In the genomic region with DNA sequence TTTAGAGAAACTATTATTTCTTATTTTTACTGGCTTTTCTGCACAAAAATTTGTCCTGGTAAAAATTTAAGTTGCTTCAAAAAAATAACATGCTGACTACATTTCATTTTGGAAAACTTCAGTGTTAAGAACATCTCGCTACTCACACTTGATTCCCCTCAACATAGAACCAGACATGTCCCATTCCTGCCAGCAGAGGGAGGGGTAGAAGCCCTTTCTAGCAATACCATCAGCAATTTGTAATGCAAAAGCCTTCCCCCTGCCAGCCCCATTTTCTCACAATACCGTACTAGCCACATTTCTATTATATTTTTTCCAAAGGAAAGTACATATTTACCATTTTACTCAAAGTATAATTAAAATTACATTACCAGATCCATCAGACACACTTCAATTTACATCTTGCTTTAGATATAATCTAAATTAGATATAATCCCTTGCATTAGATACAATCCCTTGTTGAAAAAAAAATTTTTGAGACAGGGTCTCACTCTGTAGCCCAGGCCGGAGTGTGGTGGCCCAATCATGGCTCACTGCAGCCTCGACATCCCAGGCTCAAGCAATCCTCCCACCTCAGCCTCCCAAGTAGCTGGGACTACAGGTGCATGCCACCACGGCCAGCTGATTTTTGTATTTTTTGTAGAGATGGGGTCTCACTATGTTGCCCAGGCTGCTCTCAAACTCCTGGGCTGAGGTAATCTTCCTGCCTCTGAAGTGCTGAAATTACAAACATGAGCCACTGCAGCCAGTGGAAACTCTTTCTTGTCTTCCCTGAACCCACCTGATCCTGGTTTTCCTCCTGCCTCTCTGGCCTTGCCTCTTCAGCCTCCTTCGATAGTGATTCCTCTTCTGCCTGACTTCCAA, we compare ENCODE assay signal across 8 cellular contexts. TPM values are rescaled to one million over a fixed set of nuclear protein-coding genes. Genes with fewer than 3 reads are reported as not detected.
DNase-seq lines count a peak whose midpoint lies in the region; ATAC-seq, FAIRE-seq and TF ChIP-seq lines count a peak whose summit lies in the region.

No MANE protein-coding gene starts in this region.

- no peaks in the 10 kb centered on the region for H4K20me1 ChIP-seq in HCT116 (ENCODE audit: insufficient read depth)

- CTCF ChIA-PET in HCT116 (lab: Charles Lee): interaction anchor here (0.7 to 1.0 kb wide), 2 partner anchors 14 to 249 kb away, joined by 3 to 6 read pairs; no protein-coding TSS in a partner anchor

- H3K4me1 ChIP-seq in HCT116 (ENCODE audit: control insufficient read depth in 1 of 2, insufficient read depth in 2 of 2, low read length in 2 of 2) (no peaks in the 10 kb centered on the region), small intestine (ENCODE audit: control insufficient read depth in 2 of 2, insufficient read depth in 1 of 2, low read depth in 1 of 2, low read length in 1 of 2) (no peaks in the 10 kb centered on the region)

- peak; percentile 24 to 27 for DNase-seq in activated T-cell treated with anti-CD3 and anti-CD28 coated beads, Interleukin-2, amount 50 U/mL, for 48 hours
- DNase-seq in activated T-cell treated with anti-CD3 and anti-CD28 coated beads for 4 hours: no peak
- peak; percentile 48 for DNase-seq in HCT116 (ENCODE audit: low read depth, low spot score)
- DNase-seq in NCI-H2196 (lab: John Stamatoyannopoulos, UW; ENCODE audit: unreplicated experiment): peak; percentile 24
- peak; percentile 31 for DNase-seq in activated naive CD4-positive, alpha-beta T cell treated with anti-CD3 and anti-CD28 coated beads, Interleukin-2, amount 50 U/mL, for 16 hours
- no peak for DNase-seq in left ventricle myocardium superior
- DNase-seq in small intestine: peak; percentile 49
- DNase-seq in DMS153 (lab: John Stamatoyannopoulos, UW): no peak

- H3K4me3 ChIP-seq in HCT116 (replicated peaks in 1 of 2; ENCODE audit: low read depth in 1 of 2, low read length in 2 of 2) (no peak overlapping the region), small intestine (ENCODE audit: low read depth in 1 of 2, low read length in 2 of 2) (no peak overlapping the region)

- peak; percentile 42 to 86 (median 83); a peak in 5 of 6 replicates for TF ChIP-seq CTCF in HCT116 (IDR thresholded peaks at IDR 0.05 in 2 of 3, conservative IDR thresholded peaks at IDR 0.05 in 1 of 3; ENCODE audit: borderline replicate concordance in 1 of 3, insufficient read depth in 1 of 3, low read depth in 2 of 3, low read length in 2 of 3)

- POLR2A ChIA-PET in HCT116 (lab: Charles Lee): no interaction called here

- FAIRE-seq in small intestine (lab: Jason Lieb, UNC): no peak

- H2AFZ ChIP-seq in HCT116 (ENCODE audit: low read depth, low read length, poor library complexity, severe bottlenecking): no peak overlapping the region

- no peaks in the 10 kb centered on the region for H3K27me3 ChIP-seq in HCT116 (ENCODE audit: insufficient read depth, low read length)
- H3K27me3 ChIP-seq in small intestine (ENCODE audit: control insufficient read depth in 2 of 2, insufficient read depth in 2 of 2, low read length in 2 of 2): no peaks in the 10 kb centered on the region

- no TSS peak for BruUV-seq in HCT116 (replicated peaks; lab: Mats Ljungman, UMichigan)

- peak; percentile 27 for TF ChIP-seq RAD21 in HCT116 (IDR thresholded peaks at IDR 0.05; ENCODE audit: low read depth)

- ATAC-seq in HCT116 (peak; percentile 90), left ventricle myocardium superior (peak; percentile 72)

- H3K9ac ChIP-seq in HCT116 (ENCODE audit: low read length): no peak overlapping the region

- TF ChIP-seq POLR2A in HCT116 (IDR thresholded peaks at IDR 0.05; ENCODE audit: borderline replicate concordance, extremely low read depth, insufficient read depth, insufficient read length): no peak

- H3K9me3 ChIP-seq in HCT116 (ENCODE audit: control insufficient read depth in 1 of 2, insufficient read depth in 1 of 2, low read depth in 1 of 2, low read length in 2 of 2): peaks cover 0 to 4% of the 10 kb centered on the region in 2 experiments; a peak in 2 of 4 replicates
- no peaks in the 10 kb centered on the region for H3K9me3 ChIP-seq in small intestine (ENCODE audit: control insufficient read depth, low read depth)

- no peak overlapping the region for H3K4me2 ChIP-seq in HCT116 (ENCODE audit: low read length)

- H3K27ac ChIP-seq in HCT116 (ENCODE audit: low read depth, low read length) (no peak overlapping the region), small intestine (ENCODE audit: low read depth in 1 of 2, low read length in 1 of 2) (no peak overlapping the region)

- intact Hi-C loops in HCT116 (cut with micrococcal nuclease) (no loop called here), left ventricle myocardium superior (cut with micrococcal nuclease) (no loop called here)

- no peaks in the 10 kb centered on the region for H3K79me2 ChIP-seq in HCT116 (ENCODE audit: insufficient read depth, low read length)

- WGBS in small intestine, 3 donors: 63 to 71% (median 69%) methylated on average over 6 of the region's 6 CpGs

- H3K9me2 ChIP-seq in HCT116 (ENCODE audit: insufficient read depth): no peaks in the 10 kb centered on the region

- H3K36me3 ChIP-seq in HCT116 (ENCODE audit: control insufficient read depth in 1 of 2, insufficient read depth in 2 of 2, low read length in 2 of 2) (no peaks in the 10 kb centered on the region), small intestine (ENCODE audit: control insufficient read depth in 2 of 2, insufficient read depth in 2 of 2, low read length in 2 of 2) (no peaks in the 10 kb centered on the region)

- RAD21 ChIA-PET in HCT116 (lab: Charles Lee; ENCODE audit: low non-redundant PET in 1 of 2, low total read pairs in 2 of 2, uncharacterized antibody in 2 of 2, unreplicated experiment in 2 of 2): no interaction called here

TF ChIP-seq in HCT116, 20 proteins besides CTCF, POLR2A, EP300 and RAD21:
- TF ChIP-seq EZH2 (IDR thresholded peaks at IDR 0.05): no peak
- no peak for TF ChIP-seq EGR1 (IDR thresholded peaks at IDR 0.05; ENCODE audit: low read depth)
- no peak for TF ChIP-seq JUND (IDR thresholded peaks at IDR 0.05)
- TF ChIP-seq SIN3A (IDR thresholded peaks at IDR 0.05; ENCODE audit: low read depth): no peak
- no peak for TF ChIP-seq ELF1 (IDR thresholded peaks at IDR 0.05; ENCODE audit: borderline replicate concordance, low read depth)
- TF ChIP-seq SP1 (IDR thresholded peaks at IDR 0.05; ENCODE audit: low read depth): no peak
- no peak for TF ChIP-seq ZFX (IDR thresholded peaks at IDR 0.05)
- no peak for TF ChIP-seq POLR2AphosphoS5 (IDR thresholded peaks at IDR 0.05; ENCODE audit: low read depth, low read length)
- TF ChIP-seq, protein P1, sequence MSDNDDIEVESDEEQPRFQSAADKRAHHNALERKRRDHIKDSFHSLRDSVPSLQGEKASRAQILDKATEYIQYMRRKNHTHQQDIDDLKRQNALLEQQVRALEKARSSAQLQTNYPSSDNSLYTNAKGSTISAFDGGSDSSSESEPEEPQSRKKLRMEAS (IDR thresholded peaks at IDR 0.05): no peak
- TF ChIP-seq, protein P2, sequence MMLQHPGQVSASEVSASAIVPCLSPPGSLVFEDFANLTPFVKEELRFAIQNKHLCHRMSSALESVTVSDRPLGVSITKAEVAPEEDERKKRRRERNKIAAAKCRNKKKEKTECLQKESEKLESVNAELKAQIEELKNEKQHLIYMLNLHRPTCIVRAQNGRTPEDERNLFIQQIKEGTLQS (IDR thresholded peaks at IDR 0.05): no peak
- TF ChIP-seq SRF (IDR thresholded peaks at IDR 0.05; ENCODE audit: low read depth): no peak
- no peak for TF ChIP-seq TCF7L2 (IDR thresholded peaks at IDR 0.05; ENCODE audit: borderline replicate concordance, extremely low read depth, insufficient read depth, insufficient read length)
- TF ChIP-seq, protein P3, sequence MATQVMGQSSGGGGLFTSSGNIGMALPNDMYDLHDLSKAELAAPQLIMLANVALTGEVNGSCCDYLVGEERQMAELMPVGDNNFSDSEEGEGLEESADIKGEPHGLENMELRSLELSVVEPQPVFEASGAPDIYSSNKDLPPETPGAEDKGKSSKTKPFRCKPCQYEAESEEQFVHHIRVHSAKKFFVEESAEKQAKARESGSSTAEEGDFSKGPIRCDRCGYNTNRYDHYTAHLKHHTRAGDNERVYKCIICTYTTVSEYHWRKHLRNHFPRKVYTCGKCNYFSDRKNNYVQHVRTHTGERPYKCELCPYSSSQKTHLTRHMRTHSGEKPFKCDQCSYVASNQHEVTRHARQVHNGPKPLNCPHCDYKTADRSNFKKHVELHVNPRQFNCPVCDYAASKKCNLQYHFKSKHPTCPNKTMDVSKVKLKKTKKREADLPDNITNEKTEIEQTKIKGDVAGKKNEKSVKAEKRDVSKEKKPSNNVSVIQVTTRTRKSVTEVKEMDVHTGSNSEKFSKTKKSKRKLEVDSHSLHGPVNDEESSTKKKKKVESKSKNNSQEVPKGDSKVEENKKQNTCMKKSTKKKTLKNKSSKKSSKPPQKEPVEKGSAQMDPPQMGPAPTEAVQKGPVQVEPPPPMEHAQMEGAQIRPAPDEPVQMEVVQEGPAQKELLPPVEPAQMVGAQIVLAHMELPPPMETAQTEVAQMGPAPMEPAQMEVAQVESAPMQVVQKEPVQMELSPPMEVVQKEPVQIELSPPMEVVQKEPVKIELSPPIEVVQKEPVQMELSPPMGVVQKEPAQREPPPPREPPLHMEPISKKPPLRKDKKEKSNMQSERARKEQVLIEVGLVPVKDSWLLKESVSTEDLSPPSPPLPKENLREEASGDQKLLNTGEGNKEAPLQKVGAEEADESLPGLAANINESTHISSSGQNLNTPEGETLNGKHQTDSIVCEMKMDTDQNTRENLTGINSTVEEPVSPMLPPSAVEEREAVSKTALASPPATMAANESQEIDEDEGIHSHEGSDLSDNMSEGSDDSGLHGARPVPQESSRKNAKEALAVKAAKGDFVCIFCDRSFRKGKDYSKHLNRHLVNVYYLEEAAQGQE (IDR thresholded peaks at IDR 0.05; ENCODE audit: low read depth): no peak
- no peak for TF ChIP-seq YY1 (IDR thresholded peaks at IDR 0.05; ENCODE audit: extremely low read depth, insufficient replicate concordance, low read depth, low read length)
- TF ChIP-seq EZH2phosphoT487 (IDR thresholded peaks at IDR 0.05; ENCODE audit: borderline replicate concordance): no peak

RNA-seq across cellular contexts. Expression of a gene that starts 39.6 kb away (rescaled TPM):
- total RNA-seq in HCT116 (2021; ENCODE audit: unreplicated experiment): 3.3 TPM
- 2.4 and 3.0 TPM in 2 replicates for polyA plus RNA-seq in HCT116 (2012)
- 3.3 TPM for total RNA-seq in left ventricle myocardium superior
- polyA plus RNA-seq in small intestine: 10 to 100 TPM; 20.2 to 73.4 (median 41.3) TPM

RNA-seq across cellular contexts. Expression of a gene that starts 45.2 kb away (rescaled TPM):
- total RNA-seq in HCT116 (2021; ENCODE audit: unreplicated experiment) (0.89 TPM), left ventricle myocardium superior (97.7 TPM)
- 0.12 and 0.23 TPM in 2 replicates for polyA plus RNA-seq in HCT116 (2012)
- polyA plus RNA-seq in small intestine: 1 to 10 TPM; 2.4 to 7.3 (median 3.8) TPM

Comparison
In these comparisons a context has a peak if more than half of its experiments do, and no peak if none do; other contexts are left out.
1. DNase-seq: peak in activated T-cell treated with anti-CD3 and anti-CD28 coated beads, Interleukin-2, amount 50 U/mL, for 48 hours (2 of 2), HCT116 (single experiment), NCI-H2196 (single experiment), activated naive CD4-positive, alpha-beta T cell treated with anti-CD3 and anti-CD28 coated beads, Interleukin-2, amount 50 U/mL, for 16 hours (single experiment) and small intestine (single experiment); none in activated T-cell treated with anti-CD3 and anti-CD28 coated beads for 4 hours (single experiment), left ventricle myocardium superior (single experiment) and DMS153 (single experiment).
2. RNA of a gene that starts 45.2 kb away (total RNA-seq): 97.7 TPM in left ventricle myocardium superior (single experiment); 0.89 TPM in HCT116 (single experiment); every median in the first group is over 10 times any median in the second.